ENCODE assay signal across 1 cellular context in the genomic region with DNA sequence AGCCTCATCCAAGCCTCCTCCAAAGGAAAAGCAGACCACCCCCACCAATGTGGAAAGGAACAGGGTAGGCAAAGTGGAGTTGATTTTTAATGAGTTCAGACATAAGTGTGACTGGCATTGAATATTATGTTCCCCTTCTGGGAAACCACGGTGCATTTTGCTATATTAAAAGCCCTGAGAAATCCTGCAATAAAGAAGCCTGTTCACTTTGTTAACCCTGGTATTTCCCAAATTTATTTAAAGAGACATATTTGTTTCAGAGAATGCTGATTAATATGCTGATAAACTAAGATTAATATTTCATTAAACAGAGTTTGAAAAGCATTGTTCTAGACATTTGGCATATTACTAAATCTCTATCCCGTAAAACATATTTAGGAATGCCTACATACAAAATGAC.
A peak's percentile ranks its signal among the peaks of the same experiment; 100 is the strongest.
TF ChIP-seq lines count a peak whose summit lies in the region.

No MANE protein-coding gene starts in this region.

TF ChIP-seq in SK-N-SH treated with all-trans-retinoic acid at 6 μM for 48 hours, 23 proteins besides CTCF, POLR2A, EP300 and RAD21 (continued from another document):
- TF ChIP-seq, protein P1, sequence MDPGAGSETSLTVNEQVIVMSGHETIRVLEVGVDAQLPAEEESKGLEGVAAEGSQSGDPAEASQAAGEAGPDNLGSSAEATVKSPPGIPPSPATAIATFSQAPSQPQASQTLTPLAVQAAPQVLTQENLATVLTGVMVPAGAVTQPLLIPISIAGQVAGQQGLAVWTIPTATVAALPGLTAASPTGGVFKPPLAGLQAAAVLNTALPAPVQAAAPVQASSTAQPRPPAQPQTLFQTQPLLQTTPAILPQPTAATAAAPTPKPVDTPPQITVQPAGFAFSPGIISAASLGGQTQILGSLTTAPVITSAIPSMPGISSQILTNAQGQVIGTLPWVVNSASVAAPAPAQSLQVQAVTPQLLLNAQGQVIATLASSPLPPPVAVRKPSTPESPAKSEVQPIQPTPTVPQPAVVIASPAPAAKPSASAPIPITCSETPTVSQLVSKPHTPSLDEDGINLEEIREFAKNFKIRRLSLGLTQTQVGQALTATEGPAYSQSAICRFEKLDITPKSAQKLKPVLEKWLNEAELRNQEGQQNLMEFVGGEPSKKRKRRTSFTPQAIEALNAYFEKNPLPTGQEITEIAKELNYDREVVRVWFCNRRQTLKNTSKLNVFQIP (CRISPR knock-in tag; IDR thresholded peaks at IDR 0.05; ENCODE audit: borderline replicate concordance, low read depth) = peak; percentile 49; the same call in 1 of the 2 replicates
- no peak; the same call in 1 of the 2 replicates for TF ChIP-seq RARB (CRISPR knock-in tag; IDR thresholded peaks at IDR 0.05)
- no peak for TF ChIP-seq ZNF70 (CRISPR knock-in tag; IDR thresholded peaks at IDR 0.05)
- TF ChIP-seq PPARA (CRISPR knock-in tag; IDR thresholded peaks at IDR 0.05; ENCODE audit: borderline replicate concordance) = no peak
- no peak for TF ChIP-seq SNAI2 (CRISPR knock-in tag; IDR thresholded peaks at IDR 0.05)
- TF ChIP-seq, protein P2, sequence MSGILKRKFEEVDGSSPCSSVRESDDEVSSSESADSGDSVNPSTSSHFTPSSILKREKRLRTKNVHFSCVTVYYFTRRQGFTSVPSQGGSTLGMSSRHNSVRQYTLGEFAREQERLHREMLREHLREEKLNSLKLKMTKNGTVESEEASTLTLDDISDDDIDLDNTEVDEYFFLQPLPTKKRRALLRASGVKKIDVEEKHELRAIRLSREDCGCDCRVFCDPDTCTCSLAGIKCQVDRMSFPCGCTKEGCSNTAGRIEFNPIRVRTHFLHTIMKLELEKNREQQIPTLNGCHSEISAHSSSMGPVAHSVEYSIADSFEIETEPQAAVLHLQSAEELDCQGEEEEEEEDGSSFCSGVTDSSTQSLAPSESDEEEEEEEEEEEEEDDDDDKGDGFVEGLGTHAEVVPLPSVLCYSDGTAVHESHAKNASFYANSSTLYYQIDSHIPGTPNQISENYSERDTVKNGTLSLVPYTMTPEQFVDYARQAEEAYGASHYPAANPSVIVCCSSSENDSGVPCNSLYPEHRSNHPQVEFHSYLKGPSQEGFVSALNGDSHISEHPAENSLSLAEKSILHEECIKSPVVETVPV (CRISPR knock-in tag; IDR thresholded peaks at IDR 0.05) = peak; percentile 81; the same call in 1 of the 2 replicates
- no peak for TF ChIP-seq ARNTL (CRISPR knock-in tag; IDR thresholded peaks at IDR 0.05; ENCODE audit: borderline replicate concordance, low read depth)
- TF ChIP-seq ZNF8 (CRISPR knock-in tag; IDR thresholded peaks at IDR 0.05) = no peak
- TF ChIP-seq, protein P3, sequence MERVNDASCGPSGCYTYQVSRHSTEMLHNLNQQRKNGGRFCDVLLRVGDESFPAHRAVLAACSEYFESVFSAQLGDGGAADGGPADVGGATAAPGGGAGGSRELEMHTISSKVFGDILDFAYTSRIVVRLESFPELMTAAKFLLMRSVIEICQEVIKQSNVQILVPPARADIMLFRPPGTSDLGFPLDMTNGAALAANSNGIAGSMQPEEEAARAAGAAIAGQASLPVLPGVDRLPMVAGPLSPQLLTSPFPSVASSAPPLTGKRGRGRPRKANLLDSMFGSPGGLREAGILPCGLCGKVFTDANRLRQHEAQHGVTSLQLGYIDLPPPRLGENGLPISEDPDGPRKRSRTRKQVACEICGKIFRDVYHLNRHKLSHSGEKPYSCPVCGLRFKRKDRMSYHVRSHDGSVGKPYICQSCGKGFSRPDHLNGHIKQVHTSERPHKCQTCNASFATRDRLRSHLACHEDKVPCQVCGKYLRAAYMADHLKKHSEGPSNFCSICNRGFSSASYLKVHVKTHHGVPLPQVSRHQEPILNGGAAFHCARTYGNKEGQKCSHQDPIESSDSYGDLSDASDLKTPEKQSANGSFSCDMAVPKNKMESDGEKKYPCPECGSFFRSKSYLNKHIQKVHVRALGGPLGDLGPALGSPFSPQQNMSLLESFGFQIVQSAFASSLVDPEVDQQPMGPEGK (CRISPR knock-in tag; IDR thresholded peaks at IDR 0.05; ENCODE audit: borderline replicate concordance) = peak; percentile 69; the same call in 1 of the 2 replicates
- 0 out of 2 replicates have a peak, but pooled peaks have one; percentile 28 for TF ChIP-seq TCF4 (CRISPR knock-in tag; IDR thresholded peaks at IDR 0.05; ENCODE audit: borderline replicate concordance)
- TF ChIP-seq ESRRG (CRISPR knock-in tag; IDR thresholded peaks at IDR 0.05) = peak; percentile 52; the same call in 1 of the 2 replicates
- no peak for TF ChIP-seq ZFP30 (CRISPR knock-in tag; IDR thresholded peaks at IDR 0.05)
- no peak for TF ChIP-seq ZC3H10 (CRISPR knock-in tag; IDR thresholded peaks at IDR 0.05)
- TF ChIP-seq ISL1 (CRISPR knock-in tag; IDR thresholded peaks at IDR 0.05) = peak; percentile 99
- TF ChIP-seq, protein P4, sequence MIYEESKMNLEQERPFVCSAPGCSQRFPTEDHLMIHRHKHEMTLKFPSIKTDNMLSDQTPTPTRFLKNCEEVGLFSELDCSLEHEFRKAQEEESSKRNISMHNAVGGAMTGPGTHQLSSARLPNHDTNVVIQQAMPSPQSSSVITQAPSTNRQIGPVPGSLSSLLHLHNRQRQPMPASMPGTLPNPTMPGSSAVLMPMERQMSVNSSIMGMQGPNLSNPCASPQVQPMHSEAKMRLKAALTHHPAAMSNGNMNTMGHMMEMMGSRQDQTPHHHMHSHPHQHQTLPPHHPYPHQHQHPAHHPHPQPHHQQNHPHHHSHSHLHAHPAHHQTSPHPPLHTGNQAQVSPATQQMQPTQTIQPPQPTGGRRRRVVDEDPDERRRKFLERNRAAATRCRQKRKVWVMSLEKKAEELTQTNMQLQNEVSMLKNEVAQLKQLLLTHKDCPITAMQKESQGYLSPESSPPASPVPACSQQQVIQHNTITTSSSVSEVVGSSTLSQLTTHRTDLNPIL (CRISPR knock-in tag; IDR thresholded peaks at IDR 0.05; ENCODE audit: low read depth) = peak; percentile 44
- no peak for TF ChIP-seq CSDC2 (CRISPR knock-in tag; IDR thresholded peaks at IDR 0.05)
